27 cellular contexts compared by ENCODE assay signal in the genomic region with DNA sequence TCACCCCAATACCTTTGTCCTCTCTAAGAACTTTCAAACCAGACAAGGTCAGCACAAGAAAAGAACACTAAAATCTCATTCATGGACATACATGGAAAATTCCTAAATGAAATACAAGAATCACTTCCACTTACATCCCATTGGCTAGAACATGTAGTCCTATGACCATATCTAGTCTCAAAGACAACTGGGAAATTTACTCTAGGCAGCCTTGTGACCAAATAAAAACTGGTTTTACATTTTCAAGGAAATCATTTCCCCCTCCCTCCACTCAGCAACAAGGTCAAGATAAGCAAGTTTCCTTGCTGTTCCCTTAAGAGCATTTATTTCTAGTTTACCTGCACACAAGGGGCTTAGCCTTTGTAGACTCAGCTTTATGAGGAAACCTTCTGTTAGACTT. TPM values are rescaled to one million over a fixed set of nuclear protein-coding genes. Genes with fewer than 3 reads are reported as not detected.
"Had no signal": no experiment of that assay in that cellular context is flagged by ENCODE, and none has a peak within 500 bp of the region (broad histone marks: within the 10 kb centered on the region; RNA-seq: fewer than 3 reads in every experiment).

No MANE protein-coding gene starts in this region.

- H3K9me3 Mint-ChIP-seq: activated naive CD8-positive, alpha-beta T cell treated with anti-CD3 and anti-CD28 coated beads, Interleukin-2, amount 10 ng/mL, durations not matched to agents 7 days and 5 days had no signal

- H3K27ac ChIP-seq: adrenal gland, breast epithelium, KMS-11, WERI-Rb-1 had no signal

- H3K4me1 ChIP-seq: adrenal gland, breast epithelium had no signal

- H3K4me3 Mint-ChIP-seq: activated CD8-positive, alpha-beta T cell treated with anti-CD3 and anti-CD28 coated beads, Interleukin-2, amount 10 ng/mL, durations not matched to agents 7 days and 5 days; activated naive CD8-positive, alpha-beta T cell treated with anti-CD3 and anti-CD28 coated beads, Interleukin-2, amount 10 ng/mL, durations not matched to agents 7 days and 5 days had no signal

- H3K9me2 ChIP-seq: SK-N-SH had no signal

- H3K27me3 Mint-ChIP-seq: activated naive CD8-positive, alpha-beta T cell treated with anti-CD3 and anti-CD28 coated beads, Interleukin-2, amount 10 ng/mL, durations not matched to agents 7 days and 5 days had no signal

- H3K4me3 ChIP-seq: adrenal gland, breast epithelium had no signal

- H3K27ac Mint-ChIP-seq: activated CD8-positive, alpha-beta T cell treated with anti-CD3 and anti-CD28 coated beads, Interleukin-2, amount 10 ng/mL, durations not matched to agents 7 days and 5 days; activated naive CD8-positive, alpha-beta T cell treated with anti-CD3 and anti-CD28 coated beads, Interleukin-2, amount 10 ng/mL, durations not matched to agents 7 days and 5 days had no signal

- H3K9me3 ChIP-seq: adrenal gland, breast epithelium, SK-N-SH had no signal

- H3K27me3 ChIP-seq: adrenal gland, breast epithelium had no signal

- H3K36me3 Mint-ChIP-seq: activated naive CD8-positive, alpha-beta T cell treated with anti-CD3 and anti-CD28 coated beads, Interleukin-2, amount 10 ng/mL, durations not matched to agents 7 days and 5 days had no signal

- ATAC-seq: Panc1, Right ventricle myocardium inferior had no signal

- H3K36me3 ChIP-seq: adrenal gland, breast epithelium, WERI-Rb-1 had no signal

- H3K4me2 ChIP-seq: KMS-11, SK-N-SH had no signal

- DNase-seq: activated CD4-positive, alpha-beta T cell treated with anti-CD3 and anti-CD28 coated beads for 4 hours; activated CD4-positive, alpha-beta T cell treated with anti-CD3 and anti-CD28 coated beads, Interleukin-2, amount 50 U/mL, for 4 hours; activated CD8-positive, alpha-beta T cell treated with anti-CD3 and anti-CD28 coated beads, Interleukin-2, amount 10 ng/mL, durations not matched to agents 7 days and 5 days; activated naive CD4-positive, alpha-beta T cell treated with Interleukin-2 at 50 U/mL for 16 hours; activated naive CD8-positive, alpha-beta T cell treated with anti-CD3 and anti-CD28 coated beads, Interleukin-2, amount 10 ng/mL, durations not matched to agents 7 days and 5 days; activated T-cell treated with anti-CD3 and anti-CD28 coated beads, Interleukin-2, amount 50 U/mL, for 1 hour; adrenal gland; MV-4-11; NCI-H1092 treated with DMSO at 0.1 percent for 48 hours; NCI-H1417 treated with DMSO at 0.1 percent for 48 hours; NCI-H1694; NCI-H2029; NCI-H345; NCI-H510A; NCI-H526 treated with DMSO at 0.1 percent for 48 hours; NK-92 treated with Interleukin-12 subunit alpha and Interleukin-12 subunit beta, amount 100 ng/mL, for 24 hours; OCI-M1; RPMI8226; SK-N-SH; T-helper 1 cell; WERI-Rb-1 had no signal

RNA-seq across cellular contexts. Expression of a gene that starts 43.6 kb away (rescaled TPM):
- total RNA-seq: activated CD8-positive, alpha-beta T cell treated with anti-CD3 and anti-CD28 coated beads, Interleukin-2, amount 10 ng/mL, durations not matched to agents 7 days and 5 days; activated naive CD8-positive, alpha-beta T cell treated with anti-CD3 and anti-CD28 coated beads, Interleukin-2, amount 10 ng/mL, durations not matched to agents 7 days and 5 days; adrenal gland; breast epithelium; MCF 10A; Right ventricle myocardium inferior; T-helper 2 cell treated with Interferon-gamma antibody and Interleukin-4, amounts not matched to agents 100 ng/mL and 5 ng/mL, for 36 hours had no signal
- polyA plus RNA-seq: adrenal gland, SK-N-SH had no signal
